Comparison of ENCODE assay signal across 8 cellular contexts in genomic region chr3:124772081-124772831, GRCh38.
DNase-seq lines count a peak whose midpoint lies in the region; ATAC-seq and TF ChIP-seq lines count a peak whose summit lies in the region.

No MANE protein-coding gene starts in this region.

- ATAC-seq in activated CD4-positive, CD25-positive, alpha-beta regulatory T cell treated with anti-CD3 and anti-CD28 coated beads, Interleukin-2, amount 50 U/mL, for 24 hours = no peak
- no peak for ATAC-seq in HG03095 (IDR thresholded peaks at IDR 0.05; ENCODE audit: unreplicated experiment)

- H3K27ac ChIP-seq in brain microvascular endothelial cell = peak overlapping the region; percentile 54
- peak overlapping the region; percentile 66 to 93 for H3K27ac ChIP-seq in tibial artery

- intact Hi-C loops in tibial artery (cut with DNase I; ENCODE audit: low total_unique reads) = no loop called here

- H3K9me3 ChIP-seq in tibial artery = no peaks in the 10 kb centered on the region

- TF ChIP-seq CTCF in brain microvascular endothelial cell (IDR thresholded peaks at IDR 0.05; ENCODE audit: low read depth, low read length, missing control alignments) (no peak), tibial artery (IDR thresholded peaks at IDR 0.05) (no peak)

- peak; percentile 54 for DNase-seq in NCI-H2171 (lab: John Stamatoyannopoulos, UW)
- peak; percentile 68 for DNase-seq in brain microvascular endothelial cell
- DNase-seq in left kidney (ENCODE audit: low read depth, low spot score) = peak; percentile 84
- DNase-seq in tibial artery = peak in 1 of 2 donors; percentile 45
- DNase-seq in NCI-H2107 (lab: John Stamatoyannopoulos, UW) = no peak
- no peak for DNase-seq in NCI-H1436 (lab: John Stamatoyannopoulos, UW)

- H3K36me3 ChIP-seq in brain microvascular endothelial cell (replicated peaks) (peaks cover 36% of the 10 kb centered on the region), tibial artery (peaks cover 17 to 32% (median 24%) of the 10 kb centered on the region in 3 donors)

- H3K27me3 ChIP-seq in brain microvascular endothelial cell (replicated peaks) (no peaks in the 10 kb centered on the region), tibial artery (no peaks in the 10 kb centered on the region)

- H3K4me1 ChIP-seq in tibial artery = peaks cover 0 to 74% (median 63%) of the 10 kb centered on the region in 4 donors

- in situ Hi-C loops in brain microvascular endothelial cell (cut with HindIII; ENCODE audit: low pct_ligation_motif_present, low sequenced_read_pairs) = loop anchor here (25.0 kb wide), 1 partner anchor 115 kb away; the partner anchor contains the start of gene ITGB5

- no peak overlapping the region for H3K4me3 ChIP-seq in brain microvascular endothelial cell (ENCODE audit: low read depth, low read length)
- H3K4me3 ChIP-seq in tibial artery = no peak overlapping the region

Comparison
In these comparisons a context has a peak if more than half of its experiments do, and no peak if none do; other contexts are left out.
1. DNase-seq: peak in NCI-H2171 (single experiment), brain microvascular endothelial cell (single experiment) and left kidney (single experiment); none in NCI-H2107 (single experiment) and NCI-H1436 (single experiment).